In the genomic region with DNA sequence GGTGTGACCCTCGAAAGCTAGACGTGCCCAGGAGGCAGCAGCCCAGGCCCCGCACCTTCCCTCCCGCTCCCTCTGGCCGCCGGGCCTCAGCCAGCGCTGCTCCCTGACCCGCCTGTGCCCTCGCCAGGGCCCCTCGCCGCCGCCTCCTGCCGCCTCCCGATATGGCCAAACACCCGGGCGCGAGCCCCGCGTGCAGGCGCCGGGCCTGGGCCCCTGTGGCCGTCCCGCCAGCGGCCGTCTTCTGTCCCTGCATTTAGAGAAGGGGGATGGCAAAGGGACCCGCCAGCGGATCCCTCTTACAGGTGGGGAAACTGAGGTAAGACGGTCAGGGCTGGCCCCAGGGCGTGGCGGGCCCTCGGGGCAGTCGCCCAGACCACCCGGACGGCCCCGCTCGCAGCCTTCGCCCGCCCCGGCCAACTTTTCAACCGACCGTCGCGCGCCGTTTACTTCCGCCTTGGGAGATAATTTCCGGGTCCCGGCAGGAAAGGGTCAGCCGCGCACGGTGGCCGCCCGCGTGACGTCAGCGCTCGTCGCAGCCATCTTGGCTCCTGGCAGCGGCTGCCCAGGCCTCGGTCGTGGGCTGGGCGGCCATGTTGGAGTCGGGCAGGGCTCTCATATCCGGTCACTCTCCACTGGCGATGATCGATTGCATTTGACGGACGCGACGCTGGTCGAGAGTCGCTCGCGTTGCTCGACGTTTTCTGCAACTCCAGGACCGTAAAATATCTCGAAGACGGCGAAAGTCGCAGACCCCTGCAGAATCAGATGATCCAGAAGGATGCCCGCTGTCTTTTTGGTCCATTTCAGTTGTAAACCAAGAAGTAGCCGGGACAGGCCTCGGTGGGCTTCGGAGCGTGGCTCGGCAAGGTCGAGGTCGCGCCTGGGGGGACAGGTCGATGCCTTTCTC, we compare ENCODE assay signal across 8 cellular contexts. TPM values are rescaled to one million over a fixed set of nuclear protein-coding genes. Genes with fewer than 3 reads are reported as not detected.
DNase-seq lines count a peak whose midpoint lies in the region; ATAC-seq and TF ChIP-seq lines count a peak whose summit lies in the region.

No MANE protein-coding gene starts in this region.

- no peaks in the 10 kb centered on the region for H3K4me1 ChIP-seq in prostate gland (replicated peaks)

- peak overlapping the region; percentile 72 to 77 for H3K27ac ChIP-seq in prostate gland

- H3K9me3 ChIP-seq in prostate gland = no peaks in the 10 kb centered on the region

- ATAC-seq in HG02610 (IDR thresholded peaks at IDR 0.05; ENCODE audit: unreplicated experiment) = peak; percentile 83
- peak; percentile 99 for ATAC-seq in left ventricle myocardium superior

- peak overlapping the region; percentile 98 for H3K27ac Mint-ChIP-seq in T-helper 1 cell treated with Interleukin-12 subunit alpha and Interleukin-12 subunit beta and Interleukin-4 antibody, amounts not matched to agents 30 μg/mL and 1 μg/mL, for 36 hours

- CTCF ChIA-PET in GM10248 (lab: Yijun Ruan, JAX) = no interaction called here

- no peaks in the 10 kb centered on the region for H3K9me3 Mint-ChIP-seq in T-helper 1 cell treated with Interleukin-12 subunit alpha and Interleukin-12 subunit beta and Interleukin-4 antibody, amounts not matched to agents 30 μg/mL and 1 μg/mL, for 36 hours

- WGBS in prostate gland = 31% methylated on average over 89 of the region's 91 CpGs

- H3K4me3 ChIP-seq in prostate gland = peak overlapping the region; percentile 61 to 65

- peaks cover 10% of the 10 kb centered on the region for H3K4me1 Mint-ChIP-seq in T-helper 1 cell treated with Interleukin-12 subunit alpha and Interleukin-12 subunit beta and Interleukin-4 antibody, amounts not matched to agents 30 μg/mL and 1 μg/mL, for 36 hours (ENCODE audit: low read depth)

- no peaks in the 10 kb centered on the region for H3K27me3 ChIP-seq in prostate gland (replicated peaks; ENCODE audit: insufficient read depth)

- TF ChIP-seq CTCF in GM10248 (IDR thresholded peaks at IDR 0.05; ENCODE audit: control extremely low read depth, extremely low read depth, low read depth, missing control alignments) (no peak), prostate gland (IDR thresholded peaks at IDR 0.05) (peak in 1 of 4 experiments; percentile 10)

- peak; percentile 99 for DNase-seq in GM10248 (ENCODE audit: extremely low spot score)
- peak; percentile 89 to 96 (median 96) for DNase-seq in NCI-H1417 (lab: John Stamatoyannopoulos, UW)
- peak; percentile 33 to 96 (median 83) for DNase-seq in amygdala (lab: John Stamatoyannopoulos, UW)
- peak; percentile 97 for DNase-seq in left ventricle myocardium superior
- peak; percentile 88 for DNase-seq in prostate gland (ENCODE audit: low spot score)
- DNase-seq in ureter (ENCODE audit: low spot score) = peak; percentile 96

- POLR2A ChIA-PET in GM10248 (lab: Yijun Ruan, JAX) = interaction anchor here (0.6 to 0.8 kb wide), 2 partner anchors 20 to 315 kb away, joined by 3 to 5 read pairs; a partner anchor contains a TSS

- peaks cover 4% of the 10 kb centered on the region for H3K36me3 Mint-ChIP-seq in T-helper 1 cell treated with Interleukin-12 subunit alpha and Interleukin-12 subunit beta and Interleukin-4 antibody, amounts not matched to agents 30 μg/mL and 1 μg/mL, for 36 hours (ENCODE audit: low read depth)

- intact Hi-C loops in left ventricle myocardium superior (cut with micrococcal nuclease) (no loop called here), prostate gland (cut with DNase I) (no loop called here)

- H3K27me3 Mint-ChIP-seq in T-helper 1 cell treated with Interleukin-12 subunit alpha and Interleukin-12 subunit beta and Interleukin-4 antibody, amounts not matched to agents 30 μg/mL and 1 μg/mL, for 36 hours (ENCODE audit: low read depth) = peaks cover 8% of the 10 kb centered on the region

- no peaks in the 10 kb centered on the region for H3K36me3 ChIP-seq in prostate gland

- peak overlapping the region; percentile 98 for H3K4me3 Mint-ChIP-seq in T-helper 1 cell treated with Interleukin-12 subunit alpha and Interleukin-12 subunit beta and Interleukin-4 antibody, amounts not matched to agents 30 μg/mL and 1 μg/mL, for 36 hours

- peak; percentile 56 for TF ChIP-seq POLR2A in prostate gland (IDR thresholded peaks at IDR 0.05)

RNA-seq across cellular contexts. Expression of a gene that starts 7.1 kb away (rescaled TPM):
- total RNA-seq in left ventricle myocardium superior = not detected
- not detected for total RNA-seq in prostate gland
- total RNA-seq in ureter = 0.52 TPM

RNA-seq across cellular contexts. Expression of a gene that starts 19.2 kb away (rescaled TPM):
- total RNA-seq in left ventricle myocardium superior (6.6 TPM), prostate gland (10 to 100 TPM in 1 of 2 donors, 1 to 10 TPM in 1; 7.8 to 57.5 TPM), ureter (13.3 TPM)

RNA-seq across cellular contexts. Expression of a gene that starts 19.4 kb away (rescaled TPM):
- total RNA-seq in left ventricle myocardium superior (8.7 TPM), prostate gland (10 to 100 TPM; 22.0 to 32.4 TPM), ureter (18.7 TPM)

RNA-seq across cellular contexts. Expression of a gene that starts 47.1 kb away (rescaled TPM):
- 4.6 TPM for total RNA-seq in left ventricle myocardium superior
- 1 to 10 TPM in 1 of 2 donors, under 1 TPM in 1; 0.74 to 7.3 TPM for total RNA-seq in prostate gland
- 1.4 TPM for total RNA-seq in ureter

Comparison
In these comparisons a context has a peak if more than half of its experiments do, and no peak if none do; other contexts are left out.
1. Peak in every context shown above with its lines: DNase-seq, ATAC-seq, H3K4me3 ChIP-seq and H3K27ac ChIP-seq.